ENCODE assay signal across 32 cellular contexts in genomic region chr13:42926043-42926442, GRCh38.
"Had no signal": no experiment of that assay in that cellular context is flagged by ENCODE, and none has a peak within 500 bp of the region (broad histone marks: within the 10 kb centered on the region; RNA-seq: fewer than 3 reads in every experiment).

No MANE protein-coding gene starts in this region.

- H3K9me3 ChIP-seq: adrenal gland, body of pancreas, breast epithelium, MG63 had no signal

- H3K27ac Mint-ChIP-seq: activated CD4-positive, alpha-beta memory T cell treated with anti-CD3 and anti-CD28 coated beads for 36 hours; T-cell had no signal

- H3K9me3 Mint-ChIP-seq: activated CD4-positive, alpha-beta memory T cell treated with anti-CD3 and anti-CD28 coated beads for 36 hours; activated naive CD4-positive, alpha-beta T cell treated with anti-CD3 and anti-CD28 coated beads, Interleukin-2, amount 50 U/mL, for 24 hours; activated T-cell treated with anti-CD3 and anti-CD28 coated beads, Interleukin-2, amount 50 U/mL, for 4 hours; T-cell had no signal

- DNase-seq: activated CD4-positive, alpha-beta memory T cell treated with anti-CD3 and anti-CD28 coated beads for 36 hours; activated CD4-positive, alpha-beta T cell treated with anti-CD3 and anti-CD28 coated beads, Interleukin-2, amount 50 U/mL, for 1 hour; activated CD8-positive, alpha-beta memory T cell treated with anti-CD3 and anti-CD28 coated beads, Interleukin-2, amount 50 U/mL, for 4 hours; activated gamma-delta T cell; activated naive CD4-positive, alpha-beta T cell treated with Interleukin-2 at 50 U/mL for 16 hours; activated T-cell treated with anti-CD3 and anti-CD28 coated beads for 4 hours; activated T-cell treated with anti-CD3 and anti-CD28 coated beads, Interleukin-2, amount 50 U/mL, for 4 hours; adrenal gland; body of pancreas; Karpas-422; KBM-7; MG63; MV-4-11; NCI-H1092; NCI-H1436 treated with DMSO at 0.1 percent for 48 hours; NCI-H1694 treated with DMSO at 0.1 percent for 48 hours; NCI-H2029; NCI-H510A; NCI-H526; NCI-H748 treated with DMSO at 0.1 percent for 48 hours; NK-92 treated with Interleukin-12 subunit alpha and Interleukin-12 subunit beta, amount 100 ng/mL, for 24 hours; PC-3; SIG-M5; T-cell; T1000 had no signal

- H3K27me3 Mint-ChIP-seq: activated CD4-positive, alpha-beta memory T cell treated with anti-CD3 and anti-CD28 coated beads for 36 hours; activated naive CD4-positive, alpha-beta T cell treated with anti-CD3 and anti-CD28 coated beads, Interleukin-2, amount 50 U/mL, for 24 hours; IgD-negative memory B cell; T-cell had no signal

- FAIRE-seq: astrocyte, RCC 7860 had no signal

- H3K4me1 Mint-ChIP-seq: activated naive CD4-positive, alpha-beta T cell treated with anti-CD3 and anti-CD28 coated beads, Interleukin-2, amount 50 U/mL, for 24 hours had no signal

- ATAC-seq: activated T-cell treated with anti-CD3 and anti-CD28 coated beads, Interleukin-2, amount 50 U/mL, for 4 hours; body of pancreas; PC-3; Right ventricle myocardium inferior; SK-N-SH treated with all-trans-retinoic acid at 6 μM for 48 hours; T-cell had no signal

- H3K4me3 Mint-ChIP-seq: activated CD4-positive, alpha-beta memory T cell treated with anti-CD3 and anti-CD28 coated beads for 36 hours; activated naive CD4-positive, alpha-beta T cell treated with anti-CD3 and anti-CD28 coated beads, Interleukin-2, amount 50 U/mL, for 24 hours; activated T-cell treated with anti-CD3 and anti-CD28 coated beads, Interleukin-2, amount 50 U/mL, for 4 hours; IgD-negative memory B cell; T-cell had no signal
